Comparison of ENCODE assay signal across 8 cellular contexts in the genomic region with DNA sequence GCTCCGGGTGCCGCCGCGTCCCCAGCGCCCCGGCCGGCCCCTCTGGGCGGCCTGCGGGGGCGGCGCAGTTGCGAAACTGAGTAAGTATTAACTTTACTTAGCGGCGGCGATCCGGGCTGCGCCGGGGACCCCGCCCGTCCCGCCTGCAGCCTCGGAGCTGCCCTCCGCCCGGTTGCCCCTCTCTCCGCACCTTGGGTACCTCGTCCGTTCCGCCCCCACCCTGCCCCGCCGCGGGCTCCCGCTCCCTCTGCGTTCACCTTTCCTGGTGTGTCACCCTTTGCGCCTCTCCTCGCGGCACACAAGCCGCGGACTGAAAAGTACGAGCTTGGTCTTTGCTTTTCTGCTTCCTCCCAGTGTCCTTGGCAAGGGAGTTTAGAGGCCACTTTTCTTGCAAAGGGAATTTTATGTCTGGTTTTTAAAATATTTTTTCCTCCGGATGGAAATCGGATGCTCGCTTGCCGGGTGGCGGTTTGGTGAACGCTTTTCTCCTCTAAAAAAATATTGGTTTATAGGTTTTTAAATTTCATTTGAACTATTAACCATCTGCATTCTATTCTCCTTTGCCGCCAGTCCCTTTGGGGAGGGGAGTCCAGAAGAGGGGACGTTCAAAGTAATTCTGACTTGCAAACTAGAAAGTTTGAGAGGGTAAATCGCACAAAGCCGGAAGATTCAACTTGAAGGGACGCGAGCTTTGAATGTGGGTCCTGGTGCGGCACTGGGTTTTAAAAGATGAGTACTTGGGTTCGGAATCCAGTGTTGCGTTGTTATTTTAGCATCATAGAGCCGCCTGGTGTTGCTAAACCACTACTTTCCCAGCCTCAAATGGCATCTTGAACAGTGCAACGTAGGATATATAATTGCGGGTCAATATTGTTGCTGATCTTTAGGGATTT. TPM values are rescaled to one million over a fixed set of nuclear protein-coding genes. Genes with fewer than 3 reads are reported as not detected.
DNase-seq lines count a peak whose midpoint lies in the region; ATAC-seq, FAIRE-seq and TF ChIP-seq lines count a peak whose summit lies in the region.

No MANE protein-coding gene starts in this region.

- peak overlapping the region; percentile 23; the same call in 1 of the 2 replicates for H3K27ac ChIP-seq in KMS-11

- no peaks in the 10 kb centered on the region for H3K27me3 ChIP-seq in KMS-11 (ENCODE audit: insufficient read depth, low read depth)

- H3K4me3 ChIP-seq in KMS-11 (IDR thresholded peaks at IDR 0.05; ENCODE audit: insufficient read depth, low read depth, low read length) (no peak overlapping the region), fibroblast of pulmonary artery (replicated peaks; ENCODE audit: low read depth, low read length) (peak overlapping the region; percentile 70)

- peaks cover 13% of the 10 kb centered on the region for H3K4me1 ChIP-seq in KMS-11 (ENCODE audit: low read depth, poor library complexity, severe bottlenecking)

- H4K20me1 ChIP-seq in KMS-11 (ENCODE audit: insufficient read depth): no peaks in the 10 kb centered on the region

- peak; percentile 45 for ATAC-seq in GM19395 (IDR thresholded peaks at IDR 0.05; ENCODE audit: unreplicated experiment)
- ATAC-seq in activated T-cell treated with anti-CD3 and anti-CD28 coated beads, Interleukin-2, amount 50 U/mL, for 4 hours: peak; percentile 38 to 40

- H3K4me2 ChIP-seq in KMS-11: peak overlapping the region; percentile 81

- H3K4me1 Mint-ChIP-seq in activated T-cell treated with anti-CD3 and anti-CD28 coated beads, Interleukin-2, amount 50 U/mL, for 4 hours (ENCODE audit: low read depth): peaks cover 18% of the 10 kb centered on the region

- H2AFZ ChIP-seq in KMS-11 (ENCODE audit: low read depth): peak overlapping the region; percentile 85

- DNase-seq in AG20443 (ENCODE audit: low spot score) (peak; percentile 70), fibroblast of pulmonary artery (ENCODE audit: low read depth) (peak; percentile 88), myocyte (ENCODE audit: low read depth) (peak; percentile 64), urothelium cell line (ENCODE audit: low spot score) (peak; percentile 53), D341Med (ENCODE audit: low spot score) (no peak)
- DNase-seq in activated T-cell treated with anti-CD3 and anti-CD28 coated beads, Interleukin-2, amount 50 U/mL, for 4 hours: no peak

- H3K27me3 Mint-ChIP-seq in activated T-cell treated with anti-CD3 and anti-CD28 coated beads, Interleukin-2, amount 50 U/mL, for 4 hours (ENCODE audit: low read depth): peaks cover 63% of the 10 kb centered on the region

- no peak for TF ChIP-seq CTCF in KMS-11 (conservative IDR thresholded peaks at IDR 0.05; ENCODE audit: low read depth, low read length)
- peak; percentile 30 for TF ChIP-seq CTCF in fibroblast of pulmonary artery (IDR thresholded peaks at IDR 0.05; ENCODE audit: low read length, missing control alignments)

- no peaks in the 10 kb centered on the region for H3K9me3 Mint-ChIP-seq in activated T-cell treated with anti-CD3 and anti-CD28 coated beads, Interleukin-2, amount 50 U/mL, for 4 hours

- peak overlapping the region; percentile 49 for H3K9ac ChIP-seq in KMS-11

- no peaks in the 10 kb centered on the region for H3K36me3 Mint-ChIP-seq in activated T-cell treated with anti-CD3 and anti-CD28 coated beads, Interleukin-2, amount 50 U/mL, for 4 hours (ENCODE audit: insufficient read depth)

- FAIRE-seq in urothelium cell line (lab: Jason Lieb, UNC): no peak

- H3K36me3 ChIP-seq in KMS-11 (ENCODE audit: insufficient read depth): no peaks in the 10 kb centered on the region

- peak overlapping the region; percentile 74 for H3K4me3 Mint-ChIP-seq in activated T-cell treated with anti-CD3 and anti-CD28 coated beads, Interleukin-2, amount 50 U/mL, for 4 hours

- H3K79me2 ChIP-seq in KMS-11 (ENCODE audit: insufficient read depth, low read depth): peaks cover 4% of the 10 kb centered on the region; the same call in 1 of the 2 replicates

RNA-seq across cellular contexts. Expression of a gene that starts 0.8 kb away (rescaled TPM):
- under 1 TPM; 0.19 to 0.58 (median 0.53) TPM for total RNA-seq in activated T-cell treated with anti-CD3 and anti-CD28 coated beads, Interleukin-2, amount 50 U/mL, for 4 hours
- total RNA-seq in myocyte: 14.6 and 27.4 TPM in 2 replicates
- 8.1 TPM for polyA plus RNA-seq in myocyte (2012)

Comparison
In these comparisons a context has a peak if more than half of its experiments do, and no peak if none do; other contexts are left out.
1. DNase-seq: peak in AG20443 (single experiment), fibroblast of pulmonary artery (single experiment), myocyte (single experiment) and urothelium cell line (single experiment); none in activated T-cell treated with anti-CD3 and anti-CD28 coated beads, Interleukin-2, amount 50 U/mL, for 4 hours (single experiment) and D341Med (single experiment).